Comparison of ENCODE assay signal across 14 cellular contexts in genomic region chr20:22429175-22430153, GRCh38.
A peak's percentile ranks its signal among the peaks of the same experiment; 100 is the strongest.
DNase-seq lines count a peak whose midpoint lies in the region; ATAC-seq, FAIRE-seq and TF ChIP-seq lines count a peak whose summit lies in the region.
"Had no signal": no experiment of that assay in that cellular context is flagged by ENCODE, and none has a peak within 500 bp of the region (broad histone marks: within the 10 kb centered on the region; RNA-seq: fewer than 3 reads in every experiment).

No MANE protein-coding gene starts in this region.

- no peaks in the 10 kb centered on the region for H3K36me3 ChIP-seq in endodermal cell (ENCODE audit: control insufficient read depth, insufficient read depth, low read length)
- H3K36me3 ChIP-seq: BLaER1 treated with 17β-estradiol and CSF1 and Interleukin-3, amounts not matched to agents 10 nM and 100 nM had no signal

- H3K4me3 Mint-ChIP-seq in endodermal cell (peak overlapping the region; percentile 14), nephron progenitor cell (peak overlapping the region; percentile 57)
- no peak overlapping the region for H3K4me3 Mint-ChIP-seq in natural killer cell treated with Interleukin-12 subunit alpha and Interleukin-12 subunit beta and Interleukin-15 and Interleukin-18, amount 100 ng/mL, for 72 hours
- H3K4me3 Mint-ChIP-seq: CD8-positive, alpha-beta memory T cell had no signal

- peaks cover 29% of the 10 kb centered on the region for H3K4me1 ChIP-seq in endodermal cell (ENCODE audit: control insufficient read depth, insufficient read depth, low read length)
- H3K4me1 ChIP-seq: BLaER1 treated with 17β-estradiol and CSF1 and Interleukin-3, amounts not matched to agents 10 nM and 100 nM had no signal

- H3K27me3 Mint-ChIP-seq in endodermal cell (ENCODE audit: insufficient read depth) (peaks cover 41% of the 10 kb centered on the region), nephron progenitor cell (ENCODE audit: low read depth, poor library complexity) (peaks cover 16% of the 10 kb centered on the region)
- H3K27me3 Mint-ChIP-seq in natural killer cell treated with Interleukin-12 subunit alpha and Interleukin-12 subunit beta and Interleukin-15 and Interleukin-18, amount 100 ng/mL, for 72 hours: peaks cover 0 to 6% of the 10 kb centered on the region in 2 donors
- H3K27me3 Mint-ChIP-seq: CD8-positive, alpha-beta memory T cell had no signal

- TF ChIP-seq CTCF in endodermal cell (conservative IDR thresholded peaks at IDR 0.05): no peak
- no peak for TF ChIP-seq CTCF in nephron progenitor cell (IDR thresholded peaks at IDR 0.05)
- no peak for TF ChIP-seq CTCF in GM13976 (IDR thresholded peaks at IDR 0.05; ENCODE audit: borderline replicate concordance, control extremely low read depth, extremely low read depth, insufficient read depth, missing control alignments)

- H3K36me3 Mint-ChIP-seq in endodermal cell (ENCODE audit: low read depth): no peaks in the 10 kb centered on the region
- peaks cover 6% of the 10 kb centered on the region for H3K36me3 Mint-ChIP-seq in nephron progenitor cell (ENCODE audit: low read depth)
- no peaks in the 10 kb centered on the region for H3K36me3 Mint-ChIP-seq in natural killer cell treated with Interleukin-12 subunit alpha and Interleukin-12 subunit beta and Interleukin-15 and Interleukin-18, amount 100 ng/mL, for 72 hours
- H3K36me3 Mint-ChIP-seq: CD8-positive, alpha-beta memory T cell had no signal

- no peak for ATAC-seq in natural killer cell treated with Interleukin-12 subunit alpha and Interleukin-12 subunit beta and Interleukin-15 and Interleukin-18, amount 100 ng/mL, for 72 hours

- peaks cover 24% of the 10 kb centered on the region for H3K9me3 Mint-ChIP-seq in endodermal cell
- peaks cover 8% of the 10 kb centered on the region for H3K9me3 Mint-ChIP-seq in nephron progenitor cell
- H3K9me3 Mint-ChIP-seq in natural killer cell treated with Interleukin-12 subunit alpha and Interleukin-12 subunit beta and Interleukin-15 and Interleukin-18, amount 100 ng/mL, for 72 hours: peaks cover 6% of the 10 kb centered on the region

- H3K27me3 ChIP-seq in endodermal cell (ENCODE audit: control insufficient read depth, insufficient read depth, low read length, poor library complexity, severe bottlenecking): no peaks in the 10 kb centered on the region
- H3K27me3 ChIP-seq: BLaER1 treated with 17β-estradiol and CSF1 and Interleukin-3, amounts not matched to agents 10 nM and 100 nM had no signal

- intact Hi-C loops in cardiac septum (cut with DNase I): no loop called here

- peaks cover 53% of the 10 kb centered on the region for H3K4me1 Mint-ChIP-seq in endodermal cell
- peaks cover 65% of the 10 kb centered on the region for H3K4me1 Mint-ChIP-seq in nephron progenitor cell
- H3K4me1 Mint-ChIP-seq in natural killer cell treated with Interleukin-12 subunit alpha and Interleukin-12 subunit beta and Interleukin-15 and Interleukin-18, amount 100 ng/mL, for 72 hours (ENCODE audit: low read depth in 2 of 2): no peaks in the 10 kb centered on the region
- H3K4me1 Mint-ChIP-seq: CD8-positive, alpha-beta memory T cell had no signal

- H3K4me3 ChIP-seq in endodermal cell (ENCODE audit: low read length): peak overlapping the region; percentile 22
- H3K4me3 ChIP-seq: BLaER1 treated with 17β-estradiol and CSF1 and Interleukin-3, amounts not matched to agents 10 nM and 100 nM; PC-9 had no signal

- DNase-seq in NCI-H748 (lab: John Stamatoyannopoulos, UW; ENCODE audit: unreplicated experiment): peak; percentile 47
- no peak for DNase-seq in NCI-H748 treated with DMSO at 0.1 percent for 48 hours (lab: John Stamatoyannopoulos, UW)
- no peak for DNase-seq in endodermal cell
- no peak for DNase-seq in nephron progenitor cell
- no peak for DNase-seq in GM13976 (ENCODE audit: low spot score)
- no peak for DNase-seq in natural killer cell treated with Interleukin-12 subunit alpha and Interleukin-12 subunit beta and Interleukin-15 and Interleukin-18, amount 100 ng/mL, for 72 hours (ENCODE audit: low spot score)
- no peak for DNase-seq in frontal cortex (ENCODE audit: low spot score in 2 of 2)
- no peak for DNase-seq in cardiac septum (ENCODE audit: low spot score)
- DNase-seq: CD8-positive, alpha-beta memory T cell; DND-41; NCI-H1048 had no signal

- no peak for FAIRE-seq in frontal cortex (lab: Jason Lieb, UNC)

- H3K9ac ChIP-seq in endodermal cell (ENCODE audit: extremely low read depth, low read length, poor library complexity, severe bottlenecking): no peak overlapping the region
- H3K9ac ChIP-seq: BLaER1 treated with 17β-estradiol and CSF1 and Interleukin-3, amounts not matched to agents 10 nM and 100 nM; KMS-11 had no signal

- in situ Hi-C loops in GM13976 (cut with MboI; ENCODE audit: low sequenced_read_pairs, unreplicated experiment): no loop called here

- WGBS in endodermal cell (ENCODE audit: insufficient coverage in 1 of 2, insufficient read length in 1 of 2), 2 experiments: 62 to 69% methylated on average over 5 to 10 of the region's 10 CpGs

- peaks cover 33% of the 10 kb centered on the region for H3K9me3 ChIP-seq in endodermal cell (ENCODE audit: control insufficient read depth, low read length)

- peak overlapping the region; percentile 47 for H3K27ac ChIP-seq in endodermal cell (ENCODE audit: low read depth, low read length)
- H3K27ac ChIP-seq: BLaER1 treated with 17β-estradiol and CSF1 and Interleukin-3, amounts not matched to agents 10 nM and 100 nM; KMS-11; PC-9 had no signal

- H3K27ac Mint-ChIP-seq in endodermal cell: peak overlapping the region; percentile 65
- H3K27ac Mint-ChIP-seq in nephron progenitor cell: no peak overlapping the region
- no peak overlapping the region for H3K27ac Mint-ChIP-seq in natural killer cell treated with Interleukin-12 subunit alpha and Interleukin-12 subunit beta and Interleukin-15 and Interleukin-18, amount 100 ng/mL, for 72 hours
- H3K27ac Mint-ChIP-seq: CD8-positive, alpha-beta memory T cell had no signal
